ENCODE assay signal across 9 cellular contexts in genomic region chr19:53980553-53981407, GRCh38. TPM values are rescaled to one million over a fixed set of nuclear protein-coding genes. Genes with fewer than 3 reads are reported as not detected.
DNase-seq lines count a peak whose midpoint lies in the region; ATAC-seq and TF ChIP-seq lines count a peak whose summit lies in the region.
"Had no signal": no experiment of that assay in that cellular context is flagged by ENCODE, and none has a peak within 500 bp of the region (broad histone marks: within the 10 kb centered on the region; RNA-seq: fewer than 3 reads in every experiment).

No MANE protein-coding gene starts in this region.

- CTCF ChIA-PET in Calu3 (lab: Charles Lee): interaction anchor here (0.5 to 2.7 kb wide), 26 partner anchors 9 to 948 kb away, joined by 3 to 38 read pairs (median 4); partner anchors contain the start of genes CACNG6 and LENG1

- peaks cover 31% of the 10 kb centered on the region for H3K4me1 Mint-ChIP-seq in Calu3 (ENCODE audit: low read depth, unreplicated experiment)
- peaks cover 29% of the 10 kb centered on the region for H3K4me1 Mint-ChIP-seq in nephron progenitor cell

- H3K27me3 ChIP-seq in dorsolateral prefrontal cortex: peaks cover 0 to 53% (median 6%) of the 10 kb centered on the region in 45 donors

- intact Hi-C loops in Calu3 (cut with micrococcal nuclease; ENCODE audit: unreplicated experiment): loop anchor here (1.0 to 10.0 kb wide), 6 partner anchors 22 to 138 kb away; partner anchors contain the start of genes CACNG7, PRPF31 and TFPT
- intact Hi-C loops in dorsolateral prefrontal cortex (cut with DNase I): no loop called here

- ATAC-seq in HG02610 (IDR thresholded peaks at IDR 0.05; ENCODE audit: unreplicated experiment): no peak
- ATAC-seq in GM19328 (IDR thresholded peaks at IDR 0.05; ENCODE audit: unreplicated experiment): no peak

- no TSS peak for BruUV-seq in Calu3 (replicated peaks; lab: Mats Ljungman, UMichigan)

- H3K9me3 Mint-ChIP-seq in Calu3 (ENCODE audit: low read depth, unreplicated experiment) (no peaks in the 10 kb centered on the region), nephron progenitor cell (peaks cover 16% of the 10 kb centered on the region)

- H3K27ac Mint-ChIP-seq in Calu3 (ENCODE audit: unreplicated experiment): peak overlapping the region; percentile 96
- peak overlapping the region; percentile 77 for H3K27ac Mint-ChIP-seq in nephron progenitor cell

- DNase-seq in Calu3: peak; percentile 98
- peak; percentile 86 for DNase-seq in NCI-H460 (ENCODE audit: extremely low read depth, low read depth)
- peak in 3 of 10 donors; percentile 36 to 64 (median 64) for DNase-seq in dorsolateral prefrontal cortex
- peak; percentile 50 for DNase-seq in nephron progenitor cell
- DNase-seq in NCI-H2081 (lab: John Stamatoyannopoulos, UW): no peak
- no peak for DNase-seq in activated CD4-positive, CD25-positive, alpha-beta regulatory T cell treated with anti-CD3 and anti-CD28 coated beads, Interleukin-2, amount 50 U/mL, for 72 hours
- DNase-seq: NK-92 treated with Interleukin-12 subunit alpha and Interleukin-12 subunit beta, amount 100 ng/mL, for 24 hours had no signal

- peak overlapping the region in 49 of 59 donors; percentile 16 to 66 (median 52) for H3K4me3 ChIP-seq in dorsolateral prefrontal cortex

- H3K27me3 Mint-ChIP-seq in Calu3 (ENCODE audit: unreplicated experiment) (no peaks in the 10 kb centered on the region), nephron progenitor cell (ENCODE audit: low read depth, poor library complexity) (peaks cover 55% of the 10 kb centered on the region)

- H3K4me3 Mint-ChIP-seq in Calu3 (ENCODE audit: low read depth, unreplicated experiment) (no peak overlapping the region), nephron progenitor cell (peak overlapping the region; percentile 85)

- TF ChIP-seq CTCF in Calu3 (IDR thresholded peaks at IDR 0.05; ENCODE audit: unreplicated experiment): peak; percentile 34
- TF ChIP-seq CTCF in dorsolateral prefrontal cortex (IDR thresholded peaks at IDR 0.05 in 54 of 56, conservative IDR thresholded peaks at IDR 0.05 in 2 of 56; ENCODE audit: low read depth in 1 of 56, partially characterized antibody in 56 of 56): no peak
- no peak for TF ChIP-seq CTCF in nephron progenitor cell (IDR thresholded peaks at IDR 0.05)

- peak overlapping the region in 12 of 59 donors; percentile 7 to 61 (median 36) for H3K27ac ChIP-seq in dorsolateral prefrontal cortex

- H3K36me3 Mint-ChIP-seq in Calu3 (ENCODE audit: insufficient read depth, unreplicated experiment): peaks cover 55% of the 10 kb centered on the region
- no peaks in the 10 kb centered on the region for H3K36me3 Mint-ChIP-seq in nephron progenitor cell (ENCODE audit: low read depth)

RNA-seq across cellular contexts. Expression of gene CACNG6, which starts 10.7 kb away (rescaled TPM):
- 137 and 144 TPM in 2 replicates for total RNA-seq in Calu3 (2022)
- 4.6 and 4.9 TPM in 2 replicates for total RNA-seq in NCI-H460 (2014; rRNA removed; shearing (Covaris generic))
- 2.0 and 7.9 TPM in 2 replicates for polyA plus RNA-seq in NCI-H460 (2014; cell fraction: nucleus; rRNA removed)
- 1 to 10 TPM in 30 of 120 experiments, under 1 TPM in 69, not detected in 21; 0.27 to 3.2 (median 0.74) TPM for total RNA-seq in dorsolateral prefrontal cortex

RNA-seq across cellular contexts. Expression of gene CACNG8, which starts 18.0 kb away (rescaled TPM):
- total RNA-seq in Calu3 (2022): 13.4 and 19.0 TPM in 2 replicates
- total RNA-seq in NCI-H460 (2014; rRNA removed; shearing (Covaris generic)): 0.58 and 0.84 TPM in 2 replicates
- polyA plus RNA-seq in NCI-H460 (2014; cell fraction: nucleus; rRNA removed): 0.18 and 0.21 TPM in 2 replicates
- 10 to 100 TPM; 21.3 to 93.5 (median 65.5) TPM for total RNA-seq in dorsolateral prefrontal cortex

Comparison
In these comparisons a context has a peak if more than half of its experiments do, and no peak if none do; other contexts are left out.
1. DNase-seq: peak in Calu3 (single experiment), NCI-H460 (single experiment) and nephron progenitor cell (single experiment); none in NCI-H2081 (0 of 2) and activated CD4-positive, CD25-positive, alpha-beta regulatory T cell treated with anti-CD3 and anti-CD28 coated beads, Interleukin-2, amount 50 U/mL, for 72 hours (single experiment).
2. RNA of gene CACNG6, which starts 10.7 kb away (total RNA-seq): 137 to 144 TPM in Calu3; 4.6 to 4.9 TPM in NCI-H460 and 0.27 to 3.2 TPM in dorsolateral prefrontal cortex; every median in the first group is over 10 times any median in the second.